ENCODE assay signal across 25 cellular contexts in the genomic region with DNA sequence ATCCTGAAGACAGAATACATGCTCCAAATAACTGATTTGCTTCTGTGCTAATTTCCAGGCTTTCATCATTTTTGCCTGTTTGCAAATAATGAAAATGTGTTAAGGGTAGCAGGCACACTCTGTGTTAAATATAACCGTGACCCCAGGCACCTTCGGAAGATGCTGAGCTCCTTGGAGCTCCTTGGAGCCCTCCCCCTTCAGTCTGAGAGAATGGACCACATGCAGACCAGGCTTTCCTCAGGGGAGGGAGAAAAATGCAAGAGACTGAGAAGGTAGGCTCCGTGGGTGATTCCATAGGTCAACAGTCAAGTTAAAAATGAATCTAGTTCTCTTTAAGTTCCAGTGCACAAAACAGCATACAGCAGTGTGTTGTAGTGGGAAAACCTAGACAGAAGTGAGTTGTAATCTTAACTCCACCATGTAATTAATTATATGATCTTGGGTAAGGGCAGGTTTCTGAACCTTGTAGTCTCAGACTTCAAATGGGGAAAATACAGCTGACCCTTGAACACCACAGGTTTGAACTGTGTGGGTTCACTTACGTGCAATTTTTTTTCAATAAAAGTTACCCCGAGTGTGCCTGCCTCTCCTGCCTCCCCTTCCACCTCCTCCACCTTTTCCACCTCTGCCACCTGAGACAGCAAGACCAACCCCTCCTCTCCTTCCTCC.
DNase-seq lines count a peak whose midpoint lies in the region; ATAC-seq, FAIRE-seq and TF ChIP-seq lines count a peak whose summit lies in the region.
"Had no signal": no experiment of that assay in that cellular context is flagged by ENCODE, and none has a peak within 500 bp of the region (broad histone marks: within the 10 kb centered on the region; RNA-seq: fewer than 3 reads in every experiment).

No MANE protein-coding gene starts in this region.

- H3K9me3 ChIP-seq in hepatocyte (ENCODE audit: low read depth) = peaks cover 7% of the 10 kb centered on the region
- H3K9me3 ChIP-seq in small intestine (ENCODE audit: control insufficient read depth, low read depth) = no peaks in the 10 kb centered on the region
- H3K9me3 ChIP-seq: BE2C had no signal

- H3K9me3 Mint-ChIP-seq in WTC11 = peaks cover 16% of the 10 kb centered on the region
- peaks cover 9% of the 10 kb centered on the region for H3K9me3 Mint-ChIP-seq in activated naive CD8-positive, alpha-beta T cell treated with anti-CD3 and anti-CD28 coated beads for 36 hours

- CTCF ChIA-PET in WTC11 (lab: Charles Lee) = no interaction called here

- H3K27me3 ChIP-seq in hepatocyte (no peaks in the 10 kb centered on the region), small intestine (ENCODE audit: control insufficient read depth in 2 of 2, insufficient read depth in 2 of 2, low read length in 2 of 2) (no peaks in the 10 kb centered on the region)
- H3K27me3 ChIP-seq: BE2C had no signal

- H4K20me1 ChIP-seq in hepatocyte (ENCODE audit: insufficient read depth, poor library complexity, severe bottlenecking) = no peaks in the 10 kb centered on the region

- FAIRE-seq in small intestine (lab: Jason Lieb, UNC) = no peak
- FAIRE-seq: A204.1, GM12891, K562 had no signal

- H3K36me3 Mint-ChIP-seq in WTC11 = peaks cover 11% of the 10 kb centered on the region
- peaks cover 4% of the 10 kb centered on the region for H3K36me3 Mint-ChIP-seq in activated naive CD8-positive, alpha-beta T cell treated with anti-CD3 and anti-CD28 coated beads for 36 hours
- H3K36me3 Mint-ChIP-seq: CD4-positive, CD25-positive, alpha-beta regulatory T cell had no signal

- WGBS in hepatocyte (ENCODE audit: low lambda C conversion rate, missing lambda C conversion rate) = 45% methylated on average over 5 of the region's 5 CpGs
- 18 to 48% (median 34%) methylated on average over 5 of the region's 5 CpGs for WGBS in small intestine, 3 donors

- H2AFZ ChIP-seq in hepatocyte = no peak overlapping the region

- H3K4me3 ChIP-seq in hepatocyte = no peak overlapping the region
- no peak overlapping the region for H3K4me3 ChIP-seq in small intestine (ENCODE audit: low read depth in 1 of 2, low read length in 2 of 2)
- H3K4me3 ChIP-seq: K562 had no signal

- H3K4me2 ChIP-seq in hepatocyte = peak overlapping the region; percentile 46

- POLR2A ChIA-PET in WTC11 (lab: Charles Lee) = no interaction called here

- H3K4me1 Mint-ChIP-seq in WTC11 = peaks cover 19% of the 10 kb centered on the region
- peaks cover 14% of the 10 kb centered on the region for H3K4me1 Mint-ChIP-seq in activated naive CD8-positive, alpha-beta T cell treated with anti-CD3 and anti-CD28 coated beads for 36 hours

- DNase-seq in WTC11 (ENCODE audit: low spot score) (no peak), hepatocyte (ENCODE audit: low spot score) (no peak), left kidney (ENCODE audit: low read depth, low spot score) (peak; percentile 45), small intestine (peak; percentile 75), SIG-M5 (lab: John Stamatoyannopoulos, UW) (no peak), hypothalamus (lab: John Stamatoyannopoulos, UW) (no peak)
- DNase-seq in activated naive CD8-positive, alpha-beta T cell treated with anti-CD3 and anti-CD28 coated beads for 36 hours = no peak
- DNase-seq: ACHN; BE2C; C1 segment of cervical spinal cord; CD4-positive, CD25-positive, alpha-beta regulatory T cell; CD8-positive, alpha-beta memory T cell; COR-L47; DMS 273 treated with DMSO at 0.1 percent for 48 hours; DMS53; DND-41; EL; GOT3; HCEC 1CT; IMR-90 had no signal

- no peak overlapping the region for H3K4me3 Mint-ChIP-seq in WTC11
- no peak overlapping the region for H3K4me3 Mint-ChIP-seq in activated naive CD8-positive, alpha-beta T cell treated with anti-CD3 and anti-CD28 coated beads for 36 hours
- H3K4me3 Mint-ChIP-seq: CD4-positive, CD25-positive, alpha-beta regulatory T cell; CD8-positive, alpha-beta memory T cell had no signal

- TF ChIP-seq CTCF in WTC11 (IDR thresholded peaks at IDR 0.05) (no peak), hepatocyte (IDR thresholded peaks at IDR 0.05; ENCODE audit: poor library complexity) (no peak)

- no peak overlapping the region for H3K27ac Mint-ChIP-seq in WTC11
- no peak overlapping the region for H3K27ac Mint-ChIP-seq in activated naive CD8-positive, alpha-beta T cell treated with anti-CD3 and anti-CD28 coated beads for 36 hours
- H3K27ac Mint-ChIP-seq: CD4-positive, CD25-positive, alpha-beta regulatory T cell; CD8-positive, alpha-beta memory T cell had no signal

- H3K9me2 ChIP-seq in hepatocyte (replicated peaks; ENCODE audit: insufficient read depth) = no peaks in the 10 kb centered on the region

- no peaks in the 10 kb centered on the region for H3K36me3 ChIP-seq in hepatocyte (replicated peaks; ENCODE audit: insufficient read depth, low read depth)
- H3K36me3 ChIP-seq in small intestine (ENCODE audit: control insufficient read depth in 2 of 2, insufficient read depth in 2 of 2, low read length in 2 of 2) = no peaks in the 10 kb centered on the region
- H3K36me3 ChIP-seq: BE2C had no signal

- H3K79me2 ChIP-seq in hepatocyte = no peaks in the 10 kb centered on the region

- H3K4me1 ChIP-seq in hepatocyte (ENCODE audit: insufficient read depth) (peaks cover 9% of the 10 kb centered on the region), small intestine (ENCODE audit: control insufficient read depth in 2 of 2, insufficient read depth in 1 of 2, low read depth in 1 of 2, low read length in 1 of 2) (peaks cover 0 to 6% of the 10 kb centered on the region in 2 donors)
- H3K4me1 ChIP-seq: BE2C had no signal

- peak; percentile 55 for ATAC-seq in WTC11
- ATAC-seq in GM18861 (IDR thresholded peaks at IDR 0.05; ENCODE audit: unreplicated experiment) = no peak
- ATAC-seq: K562 had no signal

- H3K27ac ChIP-seq in hepatocyte (peak overlapping the region; percentile 83), small intestine (ENCODE audit: low read depth in 1 of 2, low read length in 1 of 2) (no peak overlapping the region)
- H3K27ac ChIP-seq: HL-60 had no signal

- peaks cover 3% of the 10 kb centered on the region; the same call in 1 of the 2 replicates for H3K27me3 Mint-ChIP-seq in WTC11 (ENCODE audit: low read depth)
- no peaks in the 10 kb centered on the region for H3K27me3 Mint-ChIP-seq in activated naive CD8-positive, alpha-beta T cell treated with anti-CD3 and anti-CD28 coated beads for 36 hours

TF ChIP-seq in WTC11, 78 proteins besides CTCF, POLR2A, EP300 and RAD21:
- TF ChIP-seq, protein P1, sequence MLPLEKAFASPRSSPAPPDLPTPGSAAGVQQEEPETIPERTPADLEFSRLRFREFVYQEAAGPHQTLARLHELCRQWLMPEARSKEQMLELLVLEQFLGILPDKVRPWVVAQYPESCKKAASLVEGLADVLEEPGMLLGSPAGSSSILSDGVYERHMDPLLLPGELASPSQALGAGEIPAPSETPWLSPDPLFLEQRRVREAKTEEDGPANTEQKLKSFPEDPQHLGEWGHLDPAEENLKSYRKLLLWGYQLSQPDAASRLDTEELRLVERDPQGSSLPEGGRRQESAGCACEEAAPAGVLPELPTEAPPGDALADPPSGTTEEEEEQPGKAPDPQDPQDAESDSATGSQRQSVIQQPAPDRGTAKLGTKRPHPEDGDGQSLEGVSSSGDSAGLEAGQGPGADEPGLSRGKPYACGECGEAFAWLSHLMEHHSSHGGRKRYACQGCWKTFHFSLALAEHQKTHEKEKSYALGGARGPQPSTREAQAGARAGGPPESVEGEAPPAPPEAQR (CRISPR knock-in tag; IDR thresholded peaks at IDR 0.05) = no peak
- TF ChIP-seq, protein P2, sequence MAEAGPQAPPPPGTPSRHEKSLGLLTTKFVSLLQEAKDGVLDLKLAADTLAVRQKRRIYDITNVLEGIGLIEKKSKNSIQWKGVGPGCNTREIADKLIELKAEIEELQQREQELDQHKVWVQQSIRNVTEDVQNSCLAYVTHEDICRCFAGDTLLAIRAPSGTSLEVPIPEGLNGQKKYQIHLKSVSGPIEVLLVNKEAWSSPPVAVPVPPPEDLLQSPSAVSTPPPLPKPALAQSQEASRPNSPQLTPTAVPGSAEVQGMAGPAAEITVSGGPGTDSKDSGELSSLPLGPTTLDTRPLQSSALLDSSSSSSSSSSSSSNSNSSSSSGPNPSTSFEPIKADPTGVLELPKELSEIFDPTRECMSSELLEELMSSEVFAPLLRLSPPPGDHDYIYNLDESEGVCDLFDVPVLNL (CRISPR knock-in tag; IDR thresholded peaks at IDR 0.05; ENCODE audit: borderline replicate concordance, low read depth) = no peak
- TF ChIP-seq, protein P3, sequence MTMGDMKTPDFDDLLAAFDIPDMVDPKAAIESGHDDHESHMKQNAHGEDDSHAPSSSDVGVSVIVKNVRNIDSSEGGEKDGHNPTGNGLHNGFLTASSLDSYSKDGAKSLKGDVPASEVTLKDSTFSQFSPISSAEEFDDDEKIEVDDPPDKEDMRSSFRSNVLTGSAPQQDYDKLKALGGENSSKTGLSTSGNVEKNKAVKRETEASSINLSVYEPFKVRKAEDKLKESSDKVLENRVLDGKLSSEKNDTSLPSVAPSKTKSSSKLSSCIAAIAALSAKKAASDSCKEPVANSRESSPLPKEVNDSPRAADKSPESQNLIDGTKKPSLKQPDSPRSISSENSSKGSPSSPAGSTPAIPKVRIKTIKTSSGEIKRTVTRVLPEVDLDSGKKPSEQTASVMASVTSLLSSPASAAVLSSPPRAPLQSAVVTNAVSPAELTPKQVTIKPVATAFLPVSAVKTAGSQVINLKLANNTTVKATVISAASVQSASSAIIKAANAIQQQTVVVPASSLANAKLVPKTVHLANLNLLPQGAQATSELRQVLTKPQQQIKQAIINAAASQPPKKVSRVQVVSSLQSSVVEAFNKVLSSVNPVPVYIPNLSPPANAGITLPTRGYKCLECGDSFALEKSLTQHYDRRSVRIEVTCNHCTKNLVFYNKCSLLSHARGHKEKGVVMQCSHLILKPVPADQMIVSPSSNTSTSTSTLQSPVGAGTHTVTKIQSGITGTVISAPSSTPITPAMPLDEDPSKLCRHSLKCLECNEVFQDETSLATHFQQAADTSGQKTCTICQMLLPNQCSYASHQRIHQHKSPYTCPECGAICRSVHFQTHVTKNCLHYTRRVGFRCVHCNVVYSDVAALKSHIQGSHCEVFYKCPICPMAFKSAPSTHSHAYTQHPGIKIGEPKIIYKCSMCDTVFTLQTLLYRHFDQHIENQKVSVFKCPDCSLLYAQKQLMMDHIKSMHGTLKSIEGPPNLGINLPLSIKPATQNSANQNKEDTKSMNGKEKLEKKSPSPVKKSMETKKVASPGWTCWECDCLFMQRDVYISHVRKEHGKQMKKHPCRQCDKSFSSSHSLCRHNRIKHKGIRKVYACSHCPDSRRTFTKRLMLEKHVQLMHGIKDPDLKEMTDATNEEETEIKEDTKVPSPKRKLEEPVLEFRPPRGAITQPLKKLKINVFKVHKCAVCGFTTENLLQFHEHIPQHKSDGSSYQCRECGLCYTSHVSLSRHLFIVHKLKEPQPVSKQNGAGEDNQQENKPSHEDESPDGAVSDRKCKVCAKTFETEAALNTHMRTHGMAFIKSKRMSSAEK (CRISPR knock-in tag; IDR thresholded peaks at IDR 0.05; ENCODE audit: borderline replicate concordance) = no peak
- TF ChIP-seq TP53 (CRISPR knock-in tag; IDR thresholded peaks at IDR 0.05) (no peak), KAT7 (CRISPR knock-in tag; IDR thresholded peaks at IDR 0.05; ENCODE audit: borderline replicate concordance) (no peak)

Comparison
In these comparisons a context has a peak if more than half of its experiments do, and no peak if none do; other contexts are left out.
1. DNase-seq: peak in left kidney (single experiment) and small intestine (single experiment); none in WTC11 (single experiment), hepatocyte (single experiment), SIG-M5 (single experiment), activated naive CD8-positive, alpha-beta T cell treated with anti-CD3 and anti-CD28 coated beads for 36 hours (single experiment) and hypothalamus (0 of 51).